ENCODE assay signal across 2 cellular contexts in genomic region chr3:195708626-195709481, GRCh38.
TF ChIP-seq lines count a peak whose summit lies in the region.

No MANE protein-coding gene starts in this region.

TF ChIP-seq in IMR-90, 13 proteins besides CTCF, POLR2A, EP300 and RAD21:
- TF ChIP-seq ELK1 (IDR thresholded peaks at IDR 0.05; ENCODE audit: borderline replicate concordance, low read depth, low read length) (no peak), BHLHE40 (IDR thresholded peaks at IDR 0.05; ENCODE audit: low read depth, low read length) (no peak), NFE2L2 (IDR thresholded peaks at IDR 0.05; ENCODE audit: low read depth, low read length) (no peak), CHD1 (IDR thresholded peaks at IDR 0.05; ENCODE audit: low read depth, low read length) (no peak), MAZ (IDR thresholded peaks at IDR 0.05; ENCODE audit: borderline replicate concordance, low read depth, low read length) (no peak), SMC3 (IDR thresholded peaks at IDR 0.05; ENCODE audit: low read depth, low read length) (no peak), FOS (IDR thresholded peaks at IDR 0.05; ENCODE audit: low read depth, low read length) (no peak)

TF ChIP-seq in HEK293T, 16 proteins besides CTCF, POLR2A, EP300 and RAD21:
- TF ChIP-seq ZNF384 (IDR thresholded peaks at IDR 0.05), result no peak
- no peak for TF ChIP-seq HDGF (IDR thresholded peaks at IDR 0.05; ENCODE audit: borderline replicate concordance)
- no peak for TF ChIP-seq FOXM1 (IDR thresholded peaks at IDR 0.05; ENCODE audit: borderline replicate concordance)
- no peak for TF ChIP-seq SP1 (IDR thresholded peaks at IDR 0.05)
- TF ChIP-seq ELF4 (IDR thresholded peaks at IDR 0.05), result no peak
- no peak for TF ChIP-seq NFRKB (IDR thresholded peaks at IDR 0.05)
- no peak for TF ChIP-seq BHLHE40 (IDR thresholded peaks at IDR 0.05; ENCODE audit: borderline replicate concordance)
